In genomic region chr16:18801197-18801972, GRCh38 we compare ENCODE assay signal across 8 cellular contexts.
DNase-seq lines count a peak whose midpoint lies in the region; ATAC-seq lines count a peak whose summit lies in the region.

Gene ARL6IP1 (minus strand): TSS chr16:18801549. CDS start chr16:18801466, 83 bp downstream.

- H3K27ac Mint-ChIP-seq in central memory CD8-positive, alpha-beta T cell (ENCODE audit: low read depth) = peak within 1 kb of the TSS; percentile 94

- peak; percentile 98 for DNase-seq in AG08396 (ENCODE audit: low spot score)
- peak; percentile 99 for DNase-seq in NCI-H345 (lab: John Stamatoyannopoulos, UW)
- peak; percentile 96 to 99 (median 98) for DNase-seq in activated CD4-positive, CD25-positive, alpha-beta regulatory T cell (lab: John Stamatoyannopoulos, UW)
- peak; percentile 98 to 99 for DNase-seq in central memory CD8-positive, alpha-beta T cell (ENCODE audit: low spot score in 2 of 2)
- peak; percentile 100 for DNase-seq in iris pigment epithelial cell (ENCODE audit: low read depth)
- DNase-seq in stimulated activated CD4-positive, alpha-beta T cell treated with anti-CD3 and anti-CD28 coated beads, Interleukin-12 subunit alpha, Interleukin-12 subunit beta, amount 100 ng/mL, for 4 hours = peak; percentile 98

- ATAC-seq in GM18909 (IDR thresholded peaks at IDR 0.05; ENCODE audit: poor library complexity, unreplicated experiment) (peak; percentile 95), HG03196 (IDR thresholded peaks at IDR 0.05; ENCODE audit: unreplicated experiment) (peak; percentile 93)
- peak; percentile 95 for ATAC-seq in central memory CD8-positive, alpha-beta T cell (replicated peaks; ENCODE audit: extremely low read depth, poor library complexity, severe bottlenecking)

- H3K9me3 Mint-ChIP-seq in central memory CD8-positive, alpha-beta T cell = no peaks in the 10 kb centered on the region

- peaks cover 52% of the 10 kb centered on the region for H3K4me1 Mint-ChIP-seq in central memory CD8-positive, alpha-beta T cell

- H3K36me3 Mint-ChIP-seq in central memory CD8-positive, alpha-beta T cell (ENCODE audit: insufficient read depth) = peaks cover 28% of the 10 kb centered on the region

- peak within 1 kb of the TSS; percentile 92 for H3K4me3 Mint-ChIP-seq in central memory CD8-positive, alpha-beta T cell

- H3K27me3 Mint-ChIP-seq in central memory CD8-positive, alpha-beta T cell = no peaks in the 10 kb centered on the region

Comparison
In these comparisons a context has a peak if more than half of its experiments do, and no peak if none do; other contexts are left out.
1. Peak in every context shown above with its lines: DNase-seq and ATAC-seq.